ENCODE assay signal across 1 cellular context in the genomic region with DNA sequence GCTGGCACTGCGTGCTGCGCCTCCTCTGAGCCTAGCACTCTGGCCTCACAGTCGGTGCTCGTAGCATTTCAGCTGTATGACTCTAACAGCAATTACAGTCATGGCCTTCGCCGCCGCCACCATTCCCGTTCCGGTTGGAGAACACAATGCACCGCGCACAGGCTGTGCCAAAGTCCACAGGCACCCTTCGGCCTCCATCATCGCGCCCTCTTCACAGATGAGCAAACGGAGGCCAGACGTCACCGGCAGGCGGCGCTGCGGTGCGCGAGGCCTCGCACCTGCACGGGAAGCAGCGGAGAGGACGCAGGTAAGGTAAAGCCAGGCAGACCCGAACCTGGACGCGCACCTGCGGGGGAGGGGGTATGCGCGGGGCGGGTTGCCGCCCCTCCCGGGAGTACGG.
TF ChIP-seq lines count a peak whose summit lies in the region.

No MANE protein-coding gene starts in this region.

TF ChIP-seq in WTC11, 78 proteins besides CTCF, POLR2A, EP300 and RAD21 (continued from another document):
- TF ChIP-seq NFYB (CRISPR knock-in tag; conservative IDR thresholded peaks at IDR 0.05; ENCODE audit: low read depth) (no peak), ZNF219 (CRISPR knock-in tag; IDR thresholded peaks at IDR 0.05; ENCODE audit: borderline replicate concordance) (no peak), ZNF232 (CRISPR knock-in tag; IDR thresholded peaks at IDR 0.05) (0 out of 2 replicates have a peak, but pooled peaks have one; percentile 32), OVOL2 (CRISPR knock-in tag; IDR thresholded peaks at IDR 0.05; ENCODE audit: borderline replicate concordance) (no peak), ESRRA (CRISPR knock-in tag; IDR thresholded peaks at IDR 0.05; ENCODE audit: borderline replicate concordance) (no peak)
- TF ChIP-seq, protein P1, sequence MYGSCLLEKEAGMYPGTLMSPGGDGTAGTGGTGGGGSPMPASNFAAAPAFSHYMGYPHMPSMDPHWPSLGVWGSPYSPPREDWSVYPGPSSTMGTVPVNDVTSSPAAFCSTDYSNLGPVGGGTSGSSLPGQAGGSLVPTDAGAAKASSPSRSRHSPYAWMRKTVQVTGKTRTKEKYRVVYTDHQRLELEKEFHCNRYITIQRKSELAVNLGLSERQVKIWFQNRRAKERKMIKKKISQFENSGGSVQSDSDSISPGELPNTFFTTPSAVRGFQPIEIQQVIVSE (CRISPR knock-in tag; IDR thresholded peaks at IDR 0.05; ENCODE audit: borderline replicate concordance), result no peak
